Comparison of ENCODE assay signal across 8 cellular contexts in the genomic region with DNA sequence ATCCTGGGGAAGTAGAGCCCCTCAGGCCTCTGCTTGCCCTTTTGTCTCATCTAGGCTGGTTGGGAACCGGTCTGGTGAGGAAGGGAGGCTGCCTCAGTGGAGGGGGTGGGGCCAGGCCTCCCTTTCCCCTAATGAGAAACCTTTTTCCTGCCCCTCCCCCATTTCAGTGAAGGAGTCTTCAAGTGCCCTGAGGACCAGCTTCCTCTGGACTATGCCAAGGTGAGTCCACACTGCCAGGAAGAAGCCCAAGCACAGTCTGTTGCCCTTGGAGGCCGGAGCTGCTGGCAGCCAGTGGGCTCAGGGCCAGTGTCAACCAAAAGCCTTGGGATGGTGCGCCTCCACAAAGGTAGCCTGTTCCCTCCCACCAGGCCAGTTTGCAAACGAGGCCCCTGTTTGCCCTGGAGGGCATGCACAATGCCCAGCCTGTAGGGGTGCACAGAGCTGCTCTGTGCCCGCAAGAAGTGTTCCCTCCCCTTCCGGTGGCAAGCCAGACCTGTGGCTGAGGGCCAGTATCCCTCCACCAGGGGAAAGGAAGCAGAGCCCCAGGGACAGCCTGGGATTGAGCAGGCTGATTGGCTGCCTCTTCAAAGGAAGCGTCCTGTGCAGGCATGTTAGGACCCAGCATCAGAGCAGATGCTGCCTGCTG. TPM values are rescaled to one million over a fixed set of nuclear protein-coding genes. Genes with fewer than 3 reads are reported as not detected.
DNase-seq lines count a peak whose midpoint lies in the region; ATAC-seq and TF ChIP-seq lines count a peak whose summit lies in the region.

No MANE protein-coding gene starts in this region.

- H3K9ac ChIP-seq in mesendoderm (ENCODE audit: low read length): peak overlapping the region; percentile 91

- no peak overlapping the region for H3K18ac ChIP-seq in mesendoderm (ENCODE audit: low read length)

- H3K4me3 ChIP-seq in body of pancreas: no peak overlapping the region
- H3K4me3 ChIP-seq in mesendoderm (ENCODE audit: low read length): no peak overlapping the region
- no peak overlapping the region for H3K4me3 ChIP-seq in urinary bladder (ENCODE audit: low read depth, low read length)
- no peak overlapping the region for H3K4me3 ChIP-seq in HAP-1

- peak; percentile 41 for ATAC-seq in body of pancreas

- H2AK5ac ChIP-seq in mesendoderm (ENCODE audit: low read length): no peak overlapping the region

- peak overlapping the region; percentile 93 for H3K4me3 Mint-ChIP-seq in activated T-cell treated with anti-CD3 and anti-CD28 coated beads, Interleukin-2, amount 50 U/mL, for 24 hours

- in situ Hi-C loops in HAP-1 (cut with MboI; ENCODE audit: low sequenced_read_pairs): no loop called here

- H3K56ac ChIP-seq in mesendoderm (ENCODE audit: low read length): peak overlapping the region; percentile 94

- no peak overlapping the region for H2BK15ac ChIP-seq in mesendoderm (replicated peaks; ENCODE audit: low read depth)

- no peak overlapping the region for H3K4ac ChIP-seq in mesendoderm (ENCODE audit: low read depth, low read length)

- no peaks in the 10 kb centered on the region for H3K27me3 ChIP-seq in body of pancreas
- no peaks in the 10 kb centered on the region for H3K27me3 ChIP-seq in mesendoderm (ENCODE audit: insufficient read depth, low read length, poor library complexity)
- no peaks in the 10 kb centered on the region for H3K27me3 ChIP-seq in HAP-1 (ENCODE audit: low read depth)

- intact Hi-C loops in body of pancreas (cut with DNase I): no loop called here

- peaks cover 77% of the 10 kb centered on the region for H3K36me3 Mint-ChIP-seq in activated T-cell treated with anti-CD3 and anti-CD28 coated beads, Interleukin-2, amount 50 U/mL, for 24 hours (ENCODE audit: low read depth)

- H2BK120ac ChIP-seq in mesendoderm (ENCODE audit: low read depth, low read length): no peak overlapping the region

- peaks cover 50% of the 10 kb centered on the region for H3K4me1 Mint-ChIP-seq in activated T-cell treated with anti-CD3 and anti-CD28 coated beads, Interleukin-2, amount 50 U/mL, for 24 hours (ENCODE audit: low read depth)

- peak; percentile 3 to 32 (median 20) for TF ChIP-seq POLR2A in body of pancreas (IDR thresholded peaks at IDR 0.05)

- peak in 1 of 7 experiments; percentile 23 for TF ChIP-seq CTCF in body of pancreas (IDR thresholded peaks at IDR 0.05)

- H4K5ac ChIP-seq in mesendoderm (ENCODE audit: low read length): no peak overlapping the region

- peak overlapping the region; percentile 19 for H3K4me2 ChIP-seq in mesendoderm (ENCODE audit: low read length)

- no peak overlapping the region for H2BK5ac ChIP-seq in mesendoderm (ENCODE audit: low read length)

- peaks cover 0 to 7% of the 10 kb centered on the region in 2 donors for H3K36me3 ChIP-seq in body of pancreas (replicated peaks in 1 of 2; ENCODE audit: insufficient read depth in 1 of 2, low read depth in 2 of 2)
- peaks cover 37% of the 10 kb centered on the region for H3K36me3 ChIP-seq in mesendoderm (ENCODE audit: control insufficient read depth, insufficient read depth, low read length)
- H3K36me3 ChIP-seq in urinary bladder (ENCODE audit: insufficient read depth): no peaks in the 10 kb centered on the region
- peaks cover 69% of the 10 kb centered on the region for H3K36me3 ChIP-seq in HAP-1 (replicated peaks)

- H3K79me1 ChIP-seq in mesendoderm (ENCODE audit: low read length): peaks cover 30% of the 10 kb centered on the region

- peak overlapping the region; percentile 92 for H3K27ac Mint-ChIP-seq in activated T-cell treated with anti-CD3 and anti-CD28 coated beads, Interleukin-2, amount 50 U/mL, for 24 hours

- no peak overlapping the region for H3K23ac ChIP-seq in mesendoderm (ENCODE audit: low read length)

- H3K9me3 ChIP-seq in body of pancreas (no peaks in the 10 kb centered on the region), HAP-1 (no peaks in the 10 kb centered on the region)

- no peak for DNase-seq in activated T-cell treated with anti-CD3 and anti-CD28 coated beads, Interleukin-2, amount 50 U/mL, for 24 hours
- no peak for DNase-seq in activated T-cell treated with anti-CD3 and anti-CD28 coated beads, Interleukin-2, amount 50 U/mL, for 48 hours
- DNase-seq in body of pancreas: peak; percentile 80 to 93 (median 92)
- DNase-seq in mesendoderm: peak; percentile 78
- DNase-seq in COLO829 (ENCODE audit: low spot score): no peak
- DNase-seq in activated CD4-positive, alpha-beta T cell treated with anti-CD3 and anti-CD28 coated beads, Interleukin-2, amount 50 U/mL, for 4 hours: no peak
- DNase-seq in HAP-1 (ENCODE audit: low spot score in 2 of 2): no peak

- H3K4me1 ChIP-seq in body of pancreas (peaks cover 71% of the 10 kb centered on the region), mesendoderm (ENCODE audit: control insufficient read depth, low read depth, low read length) (peaks cover 11% of the 10 kb centered on the region), urinary bladder (ENCODE audit: insufficient read depth) (no peaks in the 10 kb centered on the region), HAP-1 (peaks cover 18% of the 10 kb centered on the region)

- H3K9me3 Mint-ChIP-seq in activated T-cell treated with anti-CD3 and anti-CD28 coated beads, Interleukin-2, amount 50 U/mL, for 24 hours: no peaks in the 10 kb centered on the region

- peak overlapping the region; percentile 93 to 98 (median 94) for H3K27ac ChIP-seq in body of pancreas
- H3K27ac ChIP-seq in mesendoderm (ENCODE audit: low read depth, low read length): peak overlapping the region; percentile 18
- peak overlapping the region; percentile 57 for H3K27ac ChIP-seq in urinary bladder (ENCODE audit: low read depth)

- H3K79me2 ChIP-seq in mesendoderm (ENCODE audit: control insufficient read depth, insufficient read depth, low read length): peaks cover 40% of the 10 kb centered on the region

- 13 to 17% methylated on average over 1 to 7 of the region's 7 CpGs for WGBS in body of pancreas, 2 donors
- no CpG with 5 or more reads among the region's 7 CpGs for WGBS in mesendoderm (ENCODE audit: extremely low coverage, insufficient coverage, low lambda C conversion rate)
- 71% methylated on average over 7 of the region's 7 CpGs for WGBS in urinary bladder

- no peaks in the 10 kb centered on the region for H3K27me3 Mint-ChIP-seq in activated T-cell treated with anti-CD3 and anti-CD28 coated beads, Interleukin-2, amount 50 U/mL, for 24 hours

- H4K8ac ChIP-seq in mesendoderm (ENCODE audit: low read depth, low read length): no peak overlapping the region

RNA-seq across cellular contexts. Expression of gene TRAF4, which starts 3.4 kb away (rescaled TPM):
- total RNA-seq in body of pancreas (10 to 100 TPM; 27.5 to 48.1 TPM), urinary bladder (14.7 TPM)
- 120 TPM for polyA plus RNA-seq in mesendoderm (2013, experiment 1 of 2)
- polyA plus RNA-seq in mesendoderm (2013, experiment 2 of 2): 122 TPM
- polyA plus RNA-seq in urinary bladder: 22.8 TPM

RNA-seq across cellular contexts. Expression of gene NEK8, which starts 18.6 kb away (rescaled TPM):
- total RNA-seq in body of pancreas (10 to 100 TPM in 1 of 2 donors, 1 to 10 TPM in 1; 2.9 to 18.5 TPM), urinary bladder (3.2 TPM)
- polyA plus RNA-seq in mesendoderm (2013, experiment 1 of 2): 6.8 TPM
- 6.5 TPM for polyA plus RNA-seq in mesendoderm (2013, experiment 2 of 2)
- 2.1 TPM for polyA plus RNA-seq in urinary bladder

RNA-seq across cellular contexts. Expression of gene TLCD1, which starts 21.1 kb away (rescaled TPM):
- total RNA-seq in body of pancreas: 1 to 10 TPM; 2.0 to 3.1 TPM
- polyA plus RNA-seq in mesendoderm (2013, experiment 1 of 2): 44.3 TPM
- 46.0 TPM for polyA plus RNA-seq in mesendoderm (2013, experiment 2 of 2)
- 1.7 TPM for total RNA-seq in urinary bladder
- 5.1 TPM for polyA plus RNA-seq in urinary bladder

RNA-seq across cellular contexts. Expression of gene RPL23A, which starts 27.4 kb away (rescaled TPM):
- total RNA-seq in body of pancreas (100 to 1,000 TPM; 208 to 220 TPM), urinary bladder (428 TPM)
- polyA plus RNA-seq in mesendoderm (2013, experiment 1 of 2): 3,789 TPM
- polyA plus RNA-seq in mesendoderm (2013, experiment 2 of 2): 3,812 TPM
- polyA plus RNA-seq in urinary bladder: 1,648 TPM

RNA-seq across cellular contexts. Expression of gene RAB34, which starts 29.5 kb away (rescaled TPM):
- total RNA-seq in body of pancreas: 10 to 100 TPM; 18.2 to 61.3 TPM
- 168 TPM for polyA plus RNA-seq in mesendoderm (2013, experiment 1 of 2)
- polyA plus RNA-seq in mesendoderm (2013, experiment 2 of 2): 165 TPM
- 63.7 TPM for total RNA-seq in urinary bladder
- 170 TPM for polyA plus RNA-seq in urinary bladder

Comparison
In these comparisons a context has a peak if more than half of its experiments do, and no peak if none do; other contexts are left out.
1. DNase-seq: peak in body of pancreas (4 of 4) and mesendoderm (single experiment); none in activated T-cell treated with anti-CD3 and anti-CD28 coated beads, Interleukin-2, amount 50 U/mL, for 24 hours (single experiment), activated T-cell treated with anti-CD3 and anti-CD28 coated beads, Interleukin-2, amount 50 U/mL, for 48 hours (0 of 2), COLO829 (single experiment), activated CD4-positive, alpha-beta T cell treated with anti-CD3 and anti-CD28 coated beads, Interleukin-2, amount 50 U/mL, for 4 hours (0 of 2) and HAP-1 (0 of 2).
2. H3K27ac ChIP-seq: peak in every context shown above with its lines; median percentile 94 in body of pancreas; 57 in urinary bladder; 18 in mesendoderm.